26 cellular contexts compared by ENCODE assay signal in genomic region chr9:14406463-14406862, GRCh38.
DNase-seq lines count a peak whose midpoint lies in the region; ATAC-seq, FAIRE-seq and TF ChIP-seq lines count a peak whose summit lies in the region.
"Had no signal": no experiment of that assay in that cellular context is flagged by ENCODE, and none has a peak within 500 bp of the region (broad histone marks: within the 10 kb centered on the region; RNA-seq: fewer than 3 reads in every experiment).

No MANE protein-coding gene starts in this region.

- no peak for TF ChIP-seq POLR2A in GM12878 (IDR thresholded peaks at IDR 0.05; ENCODE audit: low read depth, low read length)

- DNase-seq in Karpas-422 (peak; percentile 55), GM12878 (ENCODE audit: low read depth, low spot score) (no peak), keratinocyte (ENCODE audit: low read depth, low spot score) (no peak), NAMALWA (ENCODE audit: low spot score) (no peak), NCI-H2081 treated with DMSO at 0.1 percent for 48 hours (lab: John Stamatoyannopoulos, UW) (no peak), glutamatergic neuron (no peak)
- DNase-seq: 8988T; ACHN; AML-193; BE2C; CD4-positive, alpha-beta T cell; CD8-positive, alpha-beta memory T cell; DMS 273 treated with DMSO at 0.1 percent for 48 hours; DMS79; EL; GF-D8; GM23248; H7; HCEC 1CT had no signal

- H3K27ac Mint-ChIP-seq in glutamatergic neuron (ENCODE audit: unreplicated experiment), result no peak overlapping the region
- H3K27ac Mint-ChIP-seq: CD14-positive monocyte; CD4-positive, alpha-beta T cell; CD8-positive, alpha-beta memory T cell had no signal

- no peak overlapping the region for H2AFZ ChIP-seq in Karpas-422 (ENCODE audit: low read length)
- H2AFZ ChIP-seq in OCI-LY3 (ENCODE audit: low read depth, low read length), result peak overlapping the region; percentile 53
- H2AFZ ChIP-seq in GM12878 (ENCODE audit: control insufficient read depth, low read depth, low read length), result no peak overlapping the region
- no peak overlapping the region for H2AFZ ChIP-seq in keratinocyte (ENCODE audit: control insufficient read depth, low read length)
- H2AFZ ChIP-seq: GM23248 had no signal

- in situ Hi-C loops in GM12878 (cut with MboI), result no loop called here

- H3K9me1 ChIP-seq in keratinocyte (ENCODE audit: control insufficient read depth, extremely low read depth, insufficient read depth, low read length), result no peaks in the 10 kb centered on the region

- no peak overlapping the region for H3K9ac ChIP-seq in Karpas-422 (ENCODE audit: low read length)
- H3K9ac ChIP-seq in OCI-LY3 (ENCODE audit: low read length), result no peak overlapping the region
- H3K9ac ChIP-seq in GM12878 (ENCODE audit: control insufficient read depth, insufficient read depth, low read length), result no peak overlapping the region
- no peak overlapping the region for H3K9ac ChIP-seq in keratinocyte (ENCODE audit: control insufficient read depth, extremely low read depth, insufficient read depth, low read length)
- H3K9ac ChIP-seq: BLaER1 treated with 17β-estradiol and CSF1 and Interleukin-3, amounts not matched to agents 10 nM and 100 nM; GM23248 had no signal

- H3K9me3 Mint-ChIP-seq in glutamatergic neuron (ENCODE audit: unreplicated experiment), result no peaks in the 10 kb centered on the region
- H3K9me3 Mint-ChIP-seq: CD4-positive, alpha-beta T cell had no signal

- no peaks in the 10 kb centered on the region for H3K36me3 ChIP-seq in Karpas-422 (ENCODE audit: insufficient read depth, low read length)
- H3K36me3 ChIP-seq in OCI-LY3 (replicated peaks; ENCODE audit: low read depth, low read length), result no peaks in the 10 kb centered on the region
- no peaks in the 10 kb centered on the region for H3K36me3 ChIP-seq in GM12878 (ENCODE audit: control insufficient read depth in 2 of 2, insufficient read depth in 2 of 2, low read length in 1 of 2)
- no peaks in the 10 kb centered on the region for H3K36me3 ChIP-seq in keratinocyte (ENCODE audit: control insufficient read depth in 2 of 2, extremely low read depth in 1 of 2, insufficient read depth in 2 of 2, low read length in 2 of 2)
- H3K36me3 ChIP-seq: BE2C; BLaER1 treated with 17β-estradiol and CSF1 and Interleukin-3, amounts not matched to agents 10 nM and 100 nM had no signal

- H3K4me3 ChIP-seq in Karpas-422 (ENCODE audit: low read length) (no peak overlapping the region), OCI-LY3 (ENCODE audit: low read length) (no peak overlapping the region), GM12878 (no peak overlapping the region), keratinocyte (ENCODE audit: control insufficient read depth in 2 of 3, extremely low read depth in 1 of 3, insufficient read depth in 2 of 3, low read depth in 1 of 3, low read length in 3 of 3) (no peak overlapping the region)
- H3K4me3 ChIP-seq: A549; BLaER1 treated with 17β-estradiol and CSF1 and Interleukin-3, amounts not matched to agents 10 nM and 100 nM; GM23248 had no signal

- H3K27ac ChIP-seq in Karpas-422 (ENCODE audit: low read length) (no peak overlapping the region), OCI-LY3 (ENCODE audit: low read length) (no peak overlapping the region), GM12878 (ENCODE audit: control insufficient read depth, insufficient read depth) (no peak overlapping the region), keratinocyte (ENCODE audit: control insufficient read depth, insufficient read depth, low read length) (no peak overlapping the region)
- H3K27ac ChIP-seq: A549; BLaER1 treated with 17β-estradiol and CSF1 and Interleukin-3, amounts not matched to agents 10 nM and 100 nM; GM23248 had no signal

- H3K9me3 ChIP-seq in Karpas-422 (ENCODE audit: low read length) (no peaks in the 10 kb centered on the region), OCI-LY3 (ENCODE audit: insufficient read depth, low read length) (no peaks in the 10 kb centered on the region), GM12878 (replicated peaks; ENCODE audit: control insufficient read depth, insufficient read depth, low read length) (no peaks in the 10 kb centered on the region), keratinocyte (ENCODE audit: control insufficient read depth, low read depth, low read length) (no peaks in the 10 kb centered on the region)
- H3K9me3 ChIP-seq: A549; BE2C; BLaER1 treated with 17β-estradiol and CSF1 and Interleukin-3, amounts not matched to agents 10 nM and 100 nM had no signal

- intact Hi-C loops in GM12878 (cut with micrococcal nuclease; ENCODE audit: unreplicated experiment), result no loop called here

- TF ChIP-seq RAD21 in GM12878 (IDR thresholded peaks at IDR 0.05; ENCODE audit: insufficient read depth, low read depth, low read length), result no peak

- BruUV-seq in GM12878 (replicated peaks; lab: Mats Ljungman, UMichigan), result no TSS peak

- CTCF ChIA-PET in GM12878 (lab: Yijun Ruan, JAX), result no interaction called here

- TF ChIP-seq CTCF in OCI-LY3 (IDR thresholded peaks at IDR 0.05; ENCODE audit: low read depth, low read length) (no peak), GM12878 (IDR thresholded peaks at IDR 0.05 in 2 of 3, conservative IDR thresholded peaks at IDR 0.05 in 1 of 3; ENCODE audit: control insufficient read depth in 2 of 3, extremely low read depth in 1 of 3, insufficient read depth in 1 of 3, low read depth in 3 of 3, low read length in 3 of 3) (no peak), keratinocyte (optimal IDR thresholded peaks at IDR 0.05 in 1 of 3, IDR thresholded peaks at IDR 0.05 in 1 of 3, conservative IDR thresholded peaks at IDR 0.05 in 1 of 3; ENCODE audit: extremely low read depth in 1 of 3, insufficient read depth in 2 of 3, low read length in 3 of 3) (no peak), glutamatergic neuron (IDR thresholded peaks at IDR 0.05; ENCODE audit: partially characterized antibody, unreplicated experiment) (no peak)

- no peak overlapping the region for H3K4me3 Mint-ChIP-seq in glutamatergic neuron (ENCODE audit: unreplicated experiment)
- H3K4me3 Mint-ChIP-seq: CD14-positive monocyte; CD4-positive, alpha-beta T cell; CD8-positive, alpha-beta memory T cell had no signal

- H3K79me2 ChIP-seq in Karpas-422 (ENCODE audit: low read length), result no peaks in the 10 kb centered on the region
- no peaks in the 10 kb centered on the region for H3K79me2 ChIP-seq in OCI-LY3 (ENCODE audit: low read length)
- no peaks in the 10 kb centered on the region for H3K79me2 ChIP-seq in GM12878 (ENCODE audit: control insufficient read depth, insufficient read depth, low read length)
- H3K79me2 ChIP-seq in keratinocyte (ENCODE audit: control insufficient read depth, insufficient read depth, low read length), result no peaks in the 10 kb centered on the region

- SMC1A ChIA-PET in GM12878 (lab: Charles Lee; ENCODE audit: uncharacterized antibody, unreplicated experiment), result no interaction called here

- H4K20me1 ChIP-seq in Karpas-422 (ENCODE audit: insufficient read depth, low read depth, low read length), result no peaks in the 10 kb centered on the region
- no peaks in the 10 kb centered on the region for H4K20me1 ChIP-seq in OCI-LY3 (ENCODE audit: insufficient read depth, low read length)
- no peaks in the 10 kb centered on the region for H4K20me1 ChIP-seq in GM12878 (ENCODE audit: control insufficient read depth, insufficient read depth)
- H4K20me1 ChIP-seq in keratinocyte (ENCODE audit: control insufficient read depth, extremely low read depth, insufficient read depth, low read length), result no peaks in the 10 kb centered on the region
- H4K20me1 ChIP-seq: BLaER1 treated with 17β-estradiol and CSF1 and Interleukin-3, amounts not matched to agents 10 nM and 100 nM had no signal

- RAD21 ChIA-PET in GM12878 (lab: Charles Lee; ENCODE audit: unreplicated experiment), result no interaction called here

- 0% methylated on average over 2 of the region's 2 CpGs for WGBS in GM12878 (ENCODE audit: insufficient coverage, insufficient replicate concordance, low lambda C conversion rate, missing lambda C conversion rate)

- no peak for TF ChIP-seq EP300 in GM12878 (IDR thresholded peaks at IDR 0.05; ENCODE audit: borderline replicate concordance in 1 of 2, control insufficient read depth in 1 of 2, low read depth in 2 of 2, low read length in 2 of 2)

- H3K27me3 ChIP-seq in Karpas-422 (ENCODE audit: low read length), result no peaks in the 10 kb centered on the region
- H3K27me3 ChIP-seq in OCI-LY3 (ENCODE audit: low read depth, low read length), result no peaks in the 10 kb centered on the region
- no peaks in the 10 kb centered on the region; a peak in 1 of 4 replicates for H3K27me3 ChIP-seq in GM12878 (replicated peaks in 1 of 2; ENCODE audit: control insufficient read depth in 2 of 2, insufficient read depth in 2 of 2, low read length in 1 of 2)
- peaks cover 40% of the 10 kb centered on the region for H3K27me3 ChIP-seq in keratinocyte (ENCODE audit: control insufficient read depth, extremely low read depth, insufficient read depth, low read length)
- H3K27me3 ChIP-seq: BE2C; BLaER1 treated with 17β-estradiol and CSF1 and Interleukin-3, amounts not matched to agents 10 nM and 100 nM had no signal

- peaks cover 3% of the 10 kb centered on the region for H3K4me1 Mint-ChIP-seq in glutamatergic neuron (ENCODE audit: low read depth, unreplicated experiment)
- H3K4me1 Mint-ChIP-seq: CD14-positive monocyte; CD8-positive, alpha-beta memory T cell had no signal

- FAIRE-seq in GM12878 (lab: Jason Lieb, UNC), result no peak
- FAIRE-seq in keratinocyte (lab: Jason Lieb, UNC), result peak; percentile 29
- FAIRE-seq: A549, D721Med, GM12892, H1 had no signal

- POLR2A ChIA-PET in GM12878 (lab: Charles Lee), result no interaction called here

- H3K4me2 ChIP-seq in Karpas-422 (ENCODE audit: low read depth, low read length, poor library complexity, severe bottlenecking) (no peak overlapping the region), OCI-LY3 (ENCODE audit: low read length) (no peak overlapping the region), GM12878 (ENCODE audit: control insufficient read depth, insufficient read depth) (no peak overlapping the region), keratinocyte (ENCODE audit: control insufficient read depth, extremely low read depth, insufficient read depth, low read depth, low read length) (no peak overlapping the region)
- H3K4me2 ChIP-seq: A549; BLaER1 treated with 17β-estradiol and CSF1 and Interleukin-3, amounts not matched to agents 10 nM and 100 nM had no signal

- peaks cover 3% of the 10 kb centered on the region for H3K27me3 Mint-ChIP-seq in glutamatergic neuron (ENCODE audit: unreplicated experiment)

- H3K9me2 ChIP-seq in Karpas-422 (replicated peaks; ENCODE audit: insufficient read depth, low read length), result no peaks in the 10 kb centered on the region

- dilution Hi-C loops in keratinocyte (cut with MboI; ENCODE audit: extremely low pct_ligation_motif_present, low sequenced_read_pairs), result no loop called here

- peaks cover 31% of the 10 kb centered on the region for H3K4me1 ChIP-seq in Karpas-422 (ENCODE audit: low read length)
- peaks cover 15% of the 10 kb centered on the region for H3K4me1 ChIP-seq in OCI-LY3 (ENCODE audit: low read length)
- no peaks in the 10 kb centered on the region for H3K4me1 ChIP-seq in GM12878 (ENCODE audit: control insufficient read depth, insufficient read depth, low read length)
- H3K4me1 ChIP-seq in keratinocyte (ENCODE audit: control insufficient read depth, extremely low read depth, insufficient read depth, low read length), result no peaks in the 10 kb centered on the region
- H3K4me1 ChIP-seq: A549, BE2C had no signal

- H3K36me3 Mint-ChIP-seq in glutamatergic neuron (ENCODE audit: unreplicated experiment), result no peaks in the 10 kb centered on the region
- H3K36me3 Mint-ChIP-seq: CD14-positive monocyte; CD8-positive, alpha-beta memory T cell had no signal

- ATAC-seq in GM12878, result no peak
- ATAC-seq: A549 had no signal
